In the genomic region with DNA sequence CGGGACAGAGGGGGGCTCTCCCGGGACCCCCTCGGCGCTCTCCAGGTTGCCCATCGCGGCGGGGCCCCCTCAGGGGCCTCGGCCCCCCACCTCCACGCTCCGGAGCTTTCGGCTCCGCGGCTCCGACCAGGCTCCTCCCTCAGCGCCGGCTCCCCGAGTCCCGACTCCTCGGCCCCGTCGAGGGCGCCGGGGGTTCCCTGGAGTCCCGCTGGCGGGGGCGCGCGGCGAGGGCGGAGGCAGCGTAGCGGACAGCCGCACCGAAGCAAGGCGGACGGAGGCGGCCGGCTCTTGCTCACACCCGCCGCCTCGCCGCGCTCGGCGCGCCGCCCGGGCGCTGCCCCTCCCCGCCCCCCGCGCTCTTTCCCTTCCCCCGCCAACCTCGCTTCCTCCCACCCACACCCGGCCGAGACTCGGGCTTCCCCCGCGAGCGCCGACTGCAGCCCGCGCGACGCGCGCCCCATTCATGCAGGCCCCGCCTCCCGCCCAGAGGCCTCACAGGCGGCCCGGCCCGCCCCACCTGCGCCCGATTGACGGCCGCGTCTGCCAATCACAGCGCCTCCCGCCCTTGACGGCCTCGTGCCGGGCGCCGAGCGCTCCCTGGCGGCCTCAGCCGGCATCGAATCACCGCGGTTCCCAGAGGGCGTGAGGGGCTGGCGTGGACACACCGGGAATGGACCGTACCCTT, we compare ENCODE assay signal across 1 cellular context.
TF ChIP-seq lines count a peak whose summit lies in the region.

A gene with protein sequence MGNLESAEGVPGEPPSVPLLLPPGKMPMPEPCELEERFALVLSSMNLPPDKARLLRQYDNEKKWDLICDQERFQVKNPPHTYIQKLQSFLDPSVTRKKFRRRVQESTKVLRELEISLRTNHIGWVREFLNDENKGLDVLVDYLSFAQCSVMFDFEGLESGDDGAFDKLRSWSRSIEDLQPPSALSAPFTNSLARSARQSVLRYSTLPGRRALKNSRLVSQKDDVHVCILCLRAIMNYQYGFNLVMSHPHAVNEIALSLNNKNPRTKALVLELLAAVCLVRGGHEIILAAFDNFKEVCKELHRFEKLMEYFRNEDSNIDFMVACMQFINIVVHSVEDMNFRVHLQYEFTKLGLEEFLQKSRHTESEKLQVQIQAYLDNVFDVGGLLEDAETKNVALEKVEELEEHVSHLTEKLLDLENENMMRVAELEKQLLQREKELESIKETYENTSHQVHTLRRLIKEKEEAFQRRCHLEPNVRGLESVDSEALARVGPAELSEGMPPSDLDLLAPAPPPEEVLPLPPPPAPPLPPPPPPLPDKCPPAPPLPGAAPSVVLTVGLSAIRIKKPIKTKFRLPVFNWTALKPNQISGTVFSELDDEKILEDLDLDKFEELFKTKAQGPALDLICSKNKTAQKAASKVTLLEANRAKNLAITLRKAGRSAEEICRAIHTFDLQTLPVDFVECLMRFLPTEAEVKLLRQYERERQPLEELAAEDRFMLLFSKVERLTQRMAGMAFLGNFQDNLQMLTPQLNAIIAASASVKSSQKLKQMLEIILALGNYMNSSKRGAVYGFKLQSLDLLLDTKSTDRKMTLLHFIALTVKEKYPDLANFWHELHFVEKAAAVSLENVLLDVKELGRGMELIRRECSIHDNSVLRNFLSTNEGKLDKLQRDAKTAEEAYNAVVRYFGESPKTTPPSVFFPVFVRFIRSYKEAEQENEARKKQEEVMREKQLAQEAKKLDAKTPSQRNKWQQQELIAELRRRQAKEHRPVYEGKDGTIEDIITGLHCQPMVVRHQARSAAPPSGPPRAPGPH (minus strand): TSS at position 279 of the 685 bp plus-strand sequence. CDS start 225 bp downstream, at position 54.

TF ChIP-seq in SK-N-SH, 30 proteins besides CTCF, POLR2A, EP300 and RAD21 (continued from another document):
- TF ChIP-seq, protein P1, sequence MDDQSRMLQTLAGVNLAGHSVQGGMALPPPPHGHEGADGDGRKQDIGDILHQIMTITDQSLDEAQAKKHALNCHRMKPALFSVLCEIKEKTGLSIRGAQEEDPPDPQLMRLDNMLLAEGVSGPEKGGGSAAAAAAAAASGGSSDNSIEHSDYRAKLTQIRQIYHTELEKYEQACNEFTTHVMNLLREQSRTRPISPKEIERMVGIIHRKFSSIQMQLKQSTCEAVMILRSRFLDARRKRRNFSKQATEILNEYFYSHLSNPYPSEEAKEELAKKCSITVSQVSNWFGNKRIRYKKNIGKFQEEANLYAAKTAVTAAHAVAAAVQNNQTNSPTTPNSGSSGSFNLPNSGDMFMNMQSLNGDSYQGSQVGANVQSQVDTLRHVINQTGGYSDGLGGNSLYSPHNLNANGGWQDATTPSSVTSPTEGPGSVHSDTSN (IDR thresholded peaks at IDR 0.05): peak; percentile 100
- TF ChIP-seq MEF2A (IDR thresholded peaks at IDR 0.05; ENCODE audit: borderline replicate concordance, low read depth) (no peak), GABPA (IDR thresholded peaks at IDR 0.05; ENCODE audit: low read depth) (no peak), CHD2 (IDR thresholded peaks at IDR 0.05; ENCODE audit: low read length, partially characterized antibody) (peak; percentile 86), EZH2phosphoT487 (IDR thresholded peaks at IDR 0.05; ENCODE audit: borderline replicate concordance, low read depth) (no peak), NFIC (IDR thresholded peaks at IDR 0.05; ENCODE audit: borderline replicate concordance) (no peak; the same call in 1 of the 2 replicates), TEAD4 (IDR thresholded peaks at IDR 0.05; ENCODE audit: borderline replicate concordance, insufficient read depth) (no peak), FOXJ3 (CRISPR knock-in tag; IDR thresholded peaks at IDR 0.05) (no peak), RFX5 (IDR thresholded peaks at IDR 0.05; ENCODE audit: low read length) (no peak), SIN3A (IDR thresholded peaks at IDR 0.05; ENCODE audit: borderline replicate concordance, low read depth, low read length) (no peak; the same call in 1 of the 2 replicates), ELF1 (IDR thresholded peaks at IDR 0.05) (no peak), FOXM1 (IDR thresholded peaks at IDR 0.05; ENCODE audit: low read depth) (no peak), MXI1 (IDR thresholded peaks at IDR 0.05; ENCODE audit: low read depth, low read length) (peak; percentile 70), RXRA (IDR thresholded peaks at IDR 0.05; ENCODE audit: borderline replicate concordance, low read depth) (no peak), TAF1 (IDR thresholded peaks at IDR 0.05; ENCODE audit: borderline replicate concordance, low read depth, low read length) (peak; percentile 54), YY1 (IDR thresholded peaks at IDR 0.05; ENCODE audit: low read depth) (0 out of 2 replicates have a peak, but pooled peaks have one; percentile 38), NRF1 (IDR thresholded peaks at IDR 0.05; ENCODE audit: low read depth, low read length) (0 out of 2 replicates have a peak, but pooled peaks have one; percentile 29), JUND (IDR thresholded peaks at IDR 0.05) (no peak), GATA2 (CRISPR knock-in tag; IDR thresholded peaks at IDR 0.05) (no peak), RCOR1 (IDR thresholded peaks at IDR 0.05; ENCODE audit: low read length) (peak; percentile 55), SMC3 (IDR thresholded peaks at IDR 0.05; ENCODE audit: low read depth, low read length) (peak; percentile 99)
- TF ChIP-seq, protein P2, sequence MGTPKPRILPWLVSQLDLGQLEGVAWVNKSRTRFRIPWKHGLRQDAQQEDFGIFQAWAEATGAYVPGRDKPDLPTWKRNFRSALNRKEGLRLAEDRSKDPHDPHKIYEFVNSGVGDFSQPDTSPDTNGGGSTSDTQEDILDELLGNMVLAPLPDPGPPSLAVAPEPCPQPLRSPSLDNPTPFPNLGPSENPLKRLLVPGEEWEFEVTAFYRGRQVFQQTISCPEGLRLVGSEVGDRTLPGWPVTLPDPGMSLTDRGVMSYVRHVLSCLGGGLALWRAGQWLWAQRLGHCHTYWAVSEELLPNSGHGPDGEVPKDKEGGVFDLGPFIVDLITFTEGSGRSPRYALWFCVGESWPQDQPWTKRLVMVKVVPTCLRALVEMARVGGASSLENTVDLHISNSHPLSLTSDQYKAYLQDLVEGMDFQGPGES (IDR thresholded peaks at IDR 0.05; ENCODE audit: low read depth, low read length): peak; percentile 71
- TF ChIP-seq, protein P3, sequence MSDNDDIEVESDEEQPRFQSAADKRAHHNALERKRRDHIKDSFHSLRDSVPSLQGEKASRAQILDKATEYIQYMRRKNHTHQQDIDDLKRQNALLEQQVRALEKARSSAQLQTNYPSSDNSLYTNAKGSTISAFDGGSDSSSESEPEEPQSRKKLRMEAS (IDR thresholded peaks at IDR 0.05; ENCODE audit: low read depth): peak; percentile 96
- TF ChIP-seq, protein P4, sequence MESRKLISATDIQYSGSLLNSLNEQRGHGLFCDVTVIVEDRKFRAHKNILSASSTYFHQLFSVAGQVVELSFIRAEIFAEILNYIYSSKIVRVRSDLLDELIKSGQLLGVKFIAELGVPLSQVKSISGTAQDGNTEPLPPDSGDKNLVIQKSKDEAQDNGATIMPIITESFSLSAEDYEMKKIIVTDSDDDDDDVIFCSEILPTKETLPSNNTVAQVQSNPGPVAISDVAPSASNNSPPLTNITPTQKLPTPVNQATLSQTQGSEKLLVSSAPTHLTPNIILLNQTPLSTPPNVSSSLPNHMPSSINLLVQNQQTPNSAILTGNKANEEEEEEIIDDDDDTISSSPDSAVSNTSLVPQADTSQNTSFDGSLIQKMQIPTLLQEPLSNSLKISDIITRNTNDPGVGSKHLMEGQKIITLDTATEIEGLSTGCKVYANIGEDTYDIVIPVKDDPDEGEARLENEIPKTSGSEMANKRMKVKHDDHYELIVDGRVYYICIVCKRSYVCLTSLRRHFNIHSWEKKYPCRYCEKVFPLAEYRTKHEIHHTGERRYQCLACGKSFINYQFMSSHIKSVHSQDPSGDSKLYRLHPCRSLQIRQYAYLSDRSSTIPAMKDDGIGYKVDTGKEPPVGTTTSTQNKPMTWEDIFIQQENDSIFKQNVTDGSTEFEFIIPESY (IDR thresholded peaks at IDR 0.05; ENCODE audit: borderline replicate concordance, low read depth): no peak
- TF ChIP-seq, protein P5, sequence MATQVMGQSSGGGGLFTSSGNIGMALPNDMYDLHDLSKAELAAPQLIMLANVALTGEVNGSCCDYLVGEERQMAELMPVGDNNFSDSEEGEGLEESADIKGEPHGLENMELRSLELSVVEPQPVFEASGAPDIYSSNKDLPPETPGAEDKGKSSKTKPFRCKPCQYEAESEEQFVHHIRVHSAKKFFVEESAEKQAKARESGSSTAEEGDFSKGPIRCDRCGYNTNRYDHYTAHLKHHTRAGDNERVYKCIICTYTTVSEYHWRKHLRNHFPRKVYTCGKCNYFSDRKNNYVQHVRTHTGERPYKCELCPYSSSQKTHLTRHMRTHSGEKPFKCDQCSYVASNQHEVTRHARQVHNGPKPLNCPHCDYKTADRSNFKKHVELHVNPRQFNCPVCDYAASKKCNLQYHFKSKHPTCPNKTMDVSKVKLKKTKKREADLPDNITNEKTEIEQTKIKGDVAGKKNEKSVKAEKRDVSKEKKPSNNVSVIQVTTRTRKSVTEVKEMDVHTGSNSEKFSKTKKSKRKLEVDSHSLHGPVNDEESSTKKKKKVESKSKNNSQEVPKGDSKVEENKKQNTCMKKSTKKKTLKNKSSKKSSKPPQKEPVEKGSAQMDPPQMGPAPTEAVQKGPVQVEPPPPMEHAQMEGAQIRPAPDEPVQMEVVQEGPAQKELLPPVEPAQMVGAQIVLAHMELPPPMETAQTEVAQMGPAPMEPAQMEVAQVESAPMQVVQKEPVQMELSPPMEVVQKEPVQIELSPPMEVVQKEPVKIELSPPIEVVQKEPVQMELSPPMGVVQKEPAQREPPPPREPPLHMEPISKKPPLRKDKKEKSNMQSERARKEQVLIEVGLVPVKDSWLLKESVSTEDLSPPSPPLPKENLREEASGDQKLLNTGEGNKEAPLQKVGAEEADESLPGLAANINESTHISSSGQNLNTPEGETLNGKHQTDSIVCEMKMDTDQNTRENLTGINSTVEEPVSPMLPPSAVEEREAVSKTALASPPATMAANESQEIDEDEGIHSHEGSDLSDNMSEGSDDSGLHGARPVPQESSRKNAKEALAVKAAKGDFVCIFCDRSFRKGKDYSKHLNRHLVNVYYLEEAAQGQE (IDR thresholded peaks at IDR 0.05; ENCODE audit: low read depth, low read length): 0 out of 2 replicates have a peak, but pooled peaks have one; percentile 9
